ENCODE assay signal across 9 cellular contexts in the genomic region with DNA sequence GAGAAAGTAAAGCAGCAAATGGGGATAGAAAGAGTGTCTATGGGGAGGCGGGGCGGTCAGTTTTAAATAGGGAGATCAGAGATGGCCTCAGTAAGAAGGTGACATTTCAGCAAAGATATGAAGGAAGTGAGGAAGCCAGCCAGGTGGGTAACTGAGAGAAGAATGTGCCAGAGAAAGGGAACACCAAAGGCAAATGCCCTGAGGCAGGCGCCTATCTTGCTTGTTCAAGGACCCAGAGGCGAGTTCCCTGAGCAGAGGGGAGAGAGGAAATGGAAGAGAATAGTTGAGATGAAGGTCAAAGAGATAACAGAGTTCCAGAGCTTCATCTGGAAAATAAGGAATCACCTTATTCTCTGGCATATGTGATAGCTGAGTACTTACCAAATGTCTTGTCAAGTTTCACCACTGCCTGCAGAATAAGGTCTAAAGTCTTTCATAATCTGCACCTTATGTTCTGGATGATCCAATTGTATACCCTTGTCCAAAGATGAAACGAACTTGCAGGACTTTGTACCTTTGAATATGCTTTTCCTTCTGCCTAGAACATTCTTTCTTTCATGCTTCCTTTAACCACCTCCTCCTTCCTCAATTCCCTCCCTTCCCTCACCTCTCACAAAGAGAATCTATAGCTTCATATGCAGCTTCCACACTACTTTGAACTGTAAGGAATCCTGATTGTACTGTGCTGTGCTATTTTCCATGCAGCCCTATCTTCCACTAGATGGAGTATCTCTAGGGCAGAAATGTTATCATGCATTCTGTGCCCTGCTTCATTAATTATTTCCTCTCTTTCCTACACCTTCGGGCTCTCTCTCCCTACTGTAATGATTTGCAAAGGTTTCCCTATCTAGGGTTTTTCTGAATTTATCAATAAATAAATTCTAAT. TPM values are rescaled to one million over a fixed set of nuclear protein-coding genes. Genes with fewer than 3 reads are reported as not detected.
A peak's percentile ranks its signal among the peaks of the same experiment; 100 is the strongest.
DNase-seq lines count a peak whose midpoint lies in the region; ATAC-seq and TF ChIP-seq lines count a peak whose summit lies in the region.
"Had no signal": no experiment of that assay in that cellular context is flagged by ENCODE, and none has a peak within 500 bp of the region (broad histone marks: within the 10 kb centered on the region; RNA-seq: fewer than 3 reads in every experiment).

No MANE protein-coding gene starts in this region.

- H3K9me3 ChIP-seq in hepatocyte (ENCODE audit: low read depth): no peaks in the 10 kb centered on the region

- no peak for DNase-seq in stimulated activated naive CD8-positive, alpha-beta T cell treated with anti-CD3 and anti-CD28 coated beads, Interleukin-15, Interleukin-2, amounts not matched to agents 100 U/mL and 50 U/mL, for 24 hours
- DNase-seq in hepatocyte (ENCODE audit: low spot score) (no peak), NCI-H146 treated with DMSO at 0.1 percent for 48 hours (lab: John Stamatoyannopoulos, UW; ENCODE audit: unreplicated experiment) (no peak)
- DNase-seq: aorta had no signal

- H3K4me1 Mint-ChIP-seq in stimulated activated naive CD8-positive, alpha-beta T cell treated with anti-CD3 and anti-CD28 coated beads, Interleukin-15, Interleukin-2, amounts not matched to agents 100 ng/mL and 50 ng/mL, for 24 hours (ENCODE audit: low read depth): peaks cover 68% of the 10 kb centered on the region
- peaks cover 45% of the 10 kb centered on the region for H3K4me1 Mint-ChIP-seq in activated naive CD8-positive, alpha-beta T cell (ENCODE audit: low read depth)

- no peak overlapping the region for H3K4me3 Mint-ChIP-seq in stimulated activated naive CD8-positive, alpha-beta T cell treated with anti-CD3 and anti-CD28 coated beads, Interleukin-15, Interleukin-2, amounts not matched to agents 100 ng/mL and 50 ng/mL, for 24 hours
- no peak overlapping the region for H3K4me3 Mint-ChIP-seq in activated naive CD8-positive, alpha-beta T cell

- H3K36me3 ChIP-seq in hepatocyte (replicated peaks; ENCODE audit: insufficient read depth, low read depth): no peaks in the 10 kb centered on the region

- H2AFZ ChIP-seq in hepatocyte: no peak overlapping the region

- H3K36me3 Mint-ChIP-seq in stimulated activated naive CD8-positive, alpha-beta T cell treated with anti-CD3 and anti-CD28 coated beads, Interleukin-15, Interleukin-2, amounts not matched to agents 100 ng/mL and 50 ng/mL, for 24 hours (ENCODE audit: low read depth): peaks cover 52% of the 10 kb centered on the region
- H3K36me3 Mint-ChIP-seq in activated naive CD8-positive, alpha-beta T cell: peaks cover 11% of the 10 kb centered on the region

- no peak overlapping the region for H3K4me2 ChIP-seq in hepatocyte

- no peaks in the 10 kb centered on the region for H3K9me3 Mint-ChIP-seq in stimulated activated naive CD8-positive, alpha-beta T cell treated with anti-CD3 and anti-CD28 coated beads, Interleukin-15, Interleukin-2, amounts not matched to agents 100 ng/mL and 50 ng/mL, for 24 hours
- no peaks in the 10 kb centered on the region for H3K9me3 Mint-ChIP-seq in activated naive CD8-positive, alpha-beta T cell (ENCODE audit: low read depth)

- no peak overlapping the region for H3K27ac ChIP-seq in hepatocyte

- H3K79me2 ChIP-seq in hepatocyte: no peaks in the 10 kb centered on the region

- no peak overlapping the region for H3K4me3 ChIP-seq in hepatocyte

- no peaks in the 10 kb centered on the region for H3K27me3 ChIP-seq in hepatocyte

- H3K4me1 ChIP-seq in hepatocyte (ENCODE audit: insufficient read depth): no peaks in the 10 kb centered on the region

- no peaks in the 10 kb centered on the region for H3K27me3 Mint-ChIP-seq in stimulated activated naive CD8-positive, alpha-beta T cell treated with anti-CD3 and anti-CD28 coated beads, Interleukin-15, Interleukin-2, amounts not matched to agents 100 ng/mL and 50 ng/mL, for 24 hours
- H3K27me3 Mint-ChIP-seq in activated naive CD8-positive, alpha-beta T cell: no peaks in the 10 kb centered on the region

- peak; percentile 28 for TF ChIP-seq CTCF in hepatocyte (IDR thresholded peaks at IDR 0.05; ENCODE audit: poor library complexity)

- no peaks in the 10 kb centered on the region for H4K20me1 ChIP-seq in hepatocyte (ENCODE audit: insufficient read depth, poor library complexity, severe bottlenecking)

- no peaks in the 10 kb centered on the region for H3K9me2 ChIP-seq in hepatocyte (replicated peaks; ENCODE audit: insufficient read depth)

- no peak for ATAC-seq in stimulated activated naive CD8-positive, alpha-beta T cell treated with anti-CD3 and anti-CD28 coated beads, Interleukin-15, Interleukin-2, amounts not matched to agents 100 U/mL and 50 U/mL, for 24 hours
- ATAC-seq in HG02571 (IDR thresholded peaks at IDR 0.05; ENCODE audit: unreplicated experiment): no peak
- ATAC-seq in GM21723 (IDR thresholded peaks at IDR 0.05; ENCODE audit: unreplicated experiment): no peak
- ATAC-seq in HG03135 (IDR thresholded peaks at IDR 0.05; ENCODE audit: unreplicated experiment): no peak

- peak overlapping the region; percentile 79 for H3K27ac Mint-ChIP-seq in stimulated activated naive CD8-positive, alpha-beta T cell treated with anti-CD3 and anti-CD28 coated beads, Interleukin-15, Interleukin-2, amounts not matched to agents 100 ng/mL and 50 ng/mL, for 24 hours
- peak overlapping the region; percentile 86 for H3K27ac Mint-ChIP-seq in activated naive CD8-positive, alpha-beta T cell

- 92% methylated on average over 6 of the region's 6 CpGs for WGBS in hepatocyte (ENCODE audit: low lambda C conversion rate, missing lambda C conversion rate)

RNA-seq across cellular contexts. Expression of a gene that starts 38.5 kb away (rescaled TPM):
- 21.6 and 24.4 TPM in 2 replicates for total RNA-seq in hepatocyte
- 12.0 and 13.8 TPM in 2 replicates for polyA plus RNA-seq in hepatocyte

RNA-seq across cellular contexts. Expression of a gene that starts 53.0 kb away (rescaled TPM):
- total RNA-seq in hepatocyte: 0.07 TPM in 1 of 2 replicates, not detected in the other
- polyA plus RNA-seq in hepatocyte: 1.0 and 1.2 TPM in 2 replicates
